Comparison of ENCODE assay signal across 3 cellular contexts in the genomic region with DNA sequence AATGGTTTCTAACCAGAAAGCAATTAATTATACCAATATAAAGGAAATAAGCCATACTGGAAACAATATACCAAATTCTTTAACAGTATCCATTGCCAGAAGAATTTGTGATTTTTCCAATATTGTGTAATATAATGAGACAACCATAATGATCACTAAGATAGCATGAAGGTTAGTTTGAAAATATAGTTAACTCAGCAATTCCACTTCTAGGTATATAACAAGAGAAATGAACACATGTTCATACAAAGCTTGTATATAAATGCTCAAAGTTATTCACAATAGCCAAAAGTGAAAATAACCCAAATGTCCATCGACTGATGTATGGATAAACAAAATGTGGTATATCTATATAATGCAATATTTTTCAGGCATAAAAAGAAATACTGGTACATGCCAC.
TF ChIP-seq lines count a peak whose summit lies in the region.

No MANE protein-coding gene starts in this region.

TF ChIP-seq in HepG2, 621 proteins besides CTCF, POLR2A, EP300 and RAD21:
- TF ChIP-seq MAFK (conservative IDR thresholded peaks at IDR 0.05 in 1 of 2, IDR thresholded peaks at IDR 0.05 in 1 of 2; ENCODE audit: low read length in 2 of 2): peak in 1 of 2 experiments; percentile 35; a peak in 1 of 4 replicates
- peak; percentile 23; the same call in 1 of the 2 replicates for TF ChIP-seq MAFF (IDR thresholded peaks at IDR 0.05; ENCODE audit: low read depth, low read length)
- TF ChIP-seq SATB2 (CRISPR knock-in tag; IDR thresholded peaks at IDR 0.05): no peak

TF ChIP-seq in IMR-90, 13 proteins besides CTCF, POLR2A, EP300 and RAD21:
- TF ChIP-seq FOS (IDR thresholded peaks at IDR 0.05; ENCODE audit: low read depth, low read length): no peak
- peak; percentile 37; the same call in 1 of the 2 replicates for TF ChIP-seq MAFK (IDR thresholded peaks at IDR 0.05; ENCODE audit: low read depth, low read length)
TF ChIP-seq in IMR-90: peak in this region for 1.

TF ChIP-seq in K562, 482 proteins besides CTCF, POLR2A, EP300 and RAD21:
- TF ChIP-seq MAFG (tag; conservative IDR thresholded peaks at IDR 0.05) (peak; percentile 19; the same call in 1 of the 2 replicates), CEBPB (tag; IDR thresholded peaks at IDR 0.05) (peak; percentile 22; the same call in 1 of the 2 replicates), ZNF316 (IDR thresholded peaks at IDR 0.05) (peak; percentile 83), CXXC5 (CRISPR knock-in tag; IDR thresholded peaks at IDR 0.05) (no peak), C11orf30 (IDR thresholded peaks at IDR 0.05; ENCODE audit: low read depth) (peak; percentile 65)
